In the genomic region with DNA sequence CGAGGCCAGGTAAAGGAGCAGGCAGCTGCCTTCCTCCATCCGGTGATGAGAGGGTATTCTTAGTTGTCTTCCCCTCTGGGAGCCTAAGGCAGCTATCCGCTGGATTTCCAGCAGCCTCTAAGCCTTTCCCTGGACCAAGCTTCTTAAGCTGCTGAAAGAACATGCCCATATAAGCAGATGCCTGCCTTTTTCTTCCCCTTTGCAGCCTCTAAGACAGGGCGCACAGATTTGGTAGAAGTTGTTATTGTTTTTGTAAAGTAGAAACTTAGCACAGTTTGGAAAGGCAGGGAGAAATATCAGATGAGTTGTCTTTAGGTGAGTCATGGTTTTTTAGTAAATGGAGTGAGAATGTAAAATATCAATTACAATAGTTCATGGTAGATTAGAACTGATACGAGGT, we compare ENCODE assay signal across 9 cellular contexts.
A peak's percentile ranks its signal among the peaks of the same experiment; 100 is the strongest.
DNase-seq lines count a peak whose midpoint lies in the region; ATAC-seq and TF ChIP-seq lines count a peak whose summit lies in the region.
"Had no signal": no experiment of that assay in that cellular context is flagged by ENCODE, and none has a peak within 500 bp of the region (broad histone marks: within the 10 kb centered on the region; RNA-seq: fewer than 3 reads in every experiment).

No MANE protein-coding gene starts in this region.

- peak; percentile 49 for ATAC-seq in GM18498 (IDR thresholded peaks at IDR 0.05; ENCODE audit: unreplicated experiment)
- peak; percentile 45 for ATAC-seq in GM21515 (IDR thresholded peaks at IDR 0.05; ENCODE audit: unreplicated experiment)
- ATAC-seq in HG03378 (IDR thresholded peaks at IDR 0.05; ENCODE audit: unreplicated experiment): peak; percentile 41

- TF ChIP-seq CTCF in fibroblast of mammary gland (conservative IDR thresholded peaks at IDR 0.05; ENCODE audit: control insufficient read depth, insufficient read depth, low read depth, low read length): no peak
- TF ChIP-seq CTCF in dorsolateral prefrontal cortex (IDR thresholded peaks at IDR 0.05 in 54 of 56, conservative IDR thresholded peaks at IDR 0.05 in 2 of 56; ENCODE audit: low read depth in 1 of 56, partially characterized antibody in 56 of 56): no peak

- H3K4me3 ChIP-seq in fibroblast of mammary gland (ENCODE audit: control insufficient read depth, low read depth, low read length) (no peak overlapping the region), dorsolateral prefrontal cortex (no peak overlapping the region)

- H3K27ac ChIP-seq in dorsolateral prefrontal cortex: peak overlapping the region in 19 of 59 donors; percentile 4 to 67 (median 28)

- DNase-seq in fibroblast of mammary gland (ENCODE audit: low read depth): peak; percentile 22
- no peak for DNase-seq in dorsolateral prefrontal cortex
- no peak for DNase-seq in SK-N-DZ (ENCODE audit: low spot score)
- DNase-seq in pons (ENCODE audit: low spot score): no peak
- no peak for DNase-seq in NCI-H2081 (lab: John Stamatoyannopoulos, UW)
- DNase-seq: NCI-H1105 treated with DMSO at 0.1 percent for 48 hours had no signal

- no peaks in the 10 kb centered on the region for H3K27me3 ChIP-seq in dorsolateral prefrontal cortex

- intact Hi-C loops in dorsolateral prefrontal cortex (cut with DNase I): no loop called here
